ENCODE assay signal across 16 cellular contexts in genomic region chr10:85602306-85602705, GRCh38.
A peak's percentile ranks its signal among the peaks of the same experiment; 100 is the strongest.
DNase-seq lines count a peak whose midpoint lies in the region; ATAC-seq and TF ChIP-seq lines count a peak whose summit lies in the region.
"Had no signal": no experiment of that assay in that cellular context is flagged by ENCODE, and none has a peak within 500 bp of the region (broad histone marks: within the 10 kb centered on the region; RNA-seq: fewer than 3 reads in every experiment).

No MANE protein-coding gene starts in this region.

- no peak for ATAC-seq in T-helper 17 cell
- peak; percentile 41 for ATAC-seq in omental fat pad (ENCODE audit: low FRiP score)
- ATAC-seq: A549; CD8-positive, alpha-beta T cell had no signal

- H3K27ac ChIP-seq in endodermal cell (ENCODE audit: low read depth, low read length): no peak overlapping the region
- no peak overlapping the region for H3K27ac ChIP-seq in breast epithelium
- H3K27ac ChIP-seq: A549 had no signal

- H3K4me3 Mint-ChIP-seq in T-helper 17 cell: no peak overlapping the region
- H3K4me3 Mint-ChIP-seq in endodermal cell: no peak overlapping the region
- H3K4me3 Mint-ChIP-seq: CD14-positive monocyte; CD8-positive, alpha-beta T cell; HFFc6 had no signal

- no peaks in the 10 kb centered on the region for H3K27me3 ChIP-seq in endodermal cell (ENCODE audit: control insufficient read depth, insufficient read depth, low read length, poor library complexity, severe bottlenecking)
- H3K27me3 ChIP-seq in breast epithelium: no peaks in the 10 kb centered on the region

- H3K36me3 ChIP-seq in endodermal cell (ENCODE audit: control insufficient read depth, insufficient read depth, low read length): no peaks in the 10 kb centered on the region
- no peaks in the 10 kb centered on the region for H3K36me3 ChIP-seq in breast epithelium

- H3K4me1 Mint-ChIP-seq in T-helper 17 cell (peaks cover 15% of the 10 kb centered on the region), endodermal cell (peaks cover 22% of the 10 kb centered on the region)
- H3K4me1 Mint-ChIP-seq: CD14-positive monocyte had no signal

- H3K9me3 ChIP-seq in T-helper 17 cell (ENCODE audit: control insufficient read depth, low read length, poor library complexity, severe bottlenecking): no peaks in the 10 kb centered on the region
- no peaks in the 10 kb centered on the region for H3K9me3 ChIP-seq in endodermal cell (ENCODE audit: control insufficient read depth, low read length)
- H3K9me3 ChIP-seq in breast epithelium: no peaks in the 10 kb centered on the region

- intact Hi-C loops in breast epithelium (cut with DNase I; ENCODE audit: low total_unique reads): no loop called here

- H3K9me3 Mint-ChIP-seq in endodermal cell: no peaks in the 10 kb centered on the region
- H3K9me3 Mint-ChIP-seq: CD8-positive, alpha-beta T cell had no signal

- H3K4me1 ChIP-seq in endodermal cell (ENCODE audit: control insufficient read depth, insufficient read depth, low read length) (peaks cover 4% of the 10 kb centered on the region), breast epithelium (no peaks in the 10 kb centered on the region)
- H3K4me1 ChIP-seq: A549 had no signal

- H3K27ac Mint-ChIP-seq in T-helper 17 cell (peak overlapping the region; percentile 54), endodermal cell (no peak overlapping the region)
- H3K27ac Mint-ChIP-seq: CD14-positive monocyte; CD8-positive, alpha-beta T cell; HFFc6 had no signal

- H3K9ac ChIP-seq in endodermal cell (ENCODE audit: extremely low read depth, low read length, poor library complexity, severe bottlenecking): no peak overlapping the region

- H3K4me3 ChIP-seq in endodermal cell (ENCODE audit: low read length): no peak overlapping the region
- H3K4me3 ChIP-seq in breast epithelium: no peak overlapping the region
- H3K4me3 ChIP-seq: A549 had no signal

- no peaks in the 10 kb centered on the region for H3K36me3 Mint-ChIP-seq in T-helper 17 cell (ENCODE audit: low read depth)
- H3K36me3 Mint-ChIP-seq in endodermal cell (ENCODE audit: low read depth): no peaks in the 10 kb centered on the region
- H3K36me3 Mint-ChIP-seq: CD14-positive monocyte; CD8-positive, alpha-beta T cell had no signal

- TF ChIP-seq CTCF in endodermal cell (conservative IDR thresholded peaks at IDR 0.05) (no peak), omental fat pad (IDR thresholded peaks at IDR 0.05) (no peak), breast epithelium (IDR thresholded peaks at IDR 0.05) (no peak)

- DNase-seq in T-helper 17 cell (no peak), endodermal cell (peak; percentile 22), omental fat pad (ENCODE audit: low spot score) (no peak), ureter (ENCODE audit: low spot score) (peak; percentile 29), AG20443 (ENCODE audit: low spot score) (no peak), breast epithelium (ENCODE audit: low spot score in 2 of 2) (no peak)
- DNase-seq: COR-L47, DMS153, DMS79 treated with DMSO at 0.1 percent for 48 hours, EL, GOT3, HCEC 1CT, HFFc6 had no signal

- TF ChIP-seq POLR2A in breast epithelium (IDR thresholded peaks at IDR 0.05): no peak

- 96 to 97% methylated on average over 12 to 18 of the region's 18 CpGs for WGBS in endodermal cell (ENCODE audit: insufficient coverage in 1 of 2, insufficient read length in 1 of 2), 2 experiments

- H3K27me3 Mint-ChIP-seq in T-helper 17 cell: no peaks in the 10 kb centered on the region
- no peaks in the 10 kb centered on the region for H3K27me3 Mint-ChIP-seq in endodermal cell (ENCODE audit: insufficient read depth)

Comparison
In these comparisons a context has a peak if more than half of its experiments do, and no peak if none do; other contexts are left out.
1. DNase-seq: peak in endodermal cell (single experiment) and ureter (single experiment); none in T-helper 17 cell (0 of 3), omental fat pad (single experiment), AG20443 (single experiment) and breast epithelium (0 of 2).